ENCODE assay signal across 15 cellular contexts in the genomic region with DNA sequence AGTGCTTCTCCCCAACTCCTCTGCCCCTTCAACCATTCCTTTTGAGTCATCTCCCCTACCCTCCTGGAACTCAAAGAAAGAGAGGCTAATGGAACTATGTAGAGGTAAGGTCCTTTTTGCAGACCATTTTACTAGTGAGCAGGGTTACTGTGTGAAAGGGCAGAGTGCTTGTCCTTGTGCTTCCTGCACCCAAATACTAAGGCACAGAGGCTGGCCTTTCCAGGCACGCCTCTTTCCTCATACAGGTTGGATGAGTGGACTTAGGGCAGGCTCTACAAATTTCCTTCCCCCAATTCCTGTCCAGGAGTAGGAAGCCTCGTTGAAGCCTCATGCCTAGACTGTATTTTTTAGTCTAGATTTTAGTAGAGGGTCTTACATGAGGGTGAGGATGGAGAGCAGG.
DNase-seq lines count a peak whose midpoint lies in the region; ATAC-seq and TF ChIP-seq lines count a peak whose summit lies in the region.
"Had no signal": no experiment of that assay in that cellular context is flagged by ENCODE, and none has a peak within 500 bp of the region (broad histone marks: within the 10 kb centered on the region; RNA-seq: fewer than 3 reads in every experiment).

No MANE protein-coding gene starts in this region.

- H3K9me3 ChIP-seq in right lobe of liver (no peaks in the 10 kb centered on the region), neuron (ENCODE audit: low read length) (no peaks in the 10 kb centered on the region), skeletal muscle tissue (ENCODE audit: control insufficient read depth in 3 of 3, low read length in 3 of 3) (no peaks in the 10 kb centered on the region)
- H3K9me3 ChIP-seq: BLaER1 treated with 17β-estradiol and CSF1 and Interleukin-3, amounts not matched to agents 10 nM and 100 nM had no signal

- H3K27me3 ChIP-seq in right lobe of liver, result no peaks in the 10 kb centered on the region
- no peaks in the 10 kb centered on the region for H3K27me3 ChIP-seq in neuron (ENCODE audit: insufficient read depth, low read length)
- no peaks in the 10 kb centered on the region for H3K27me3 ChIP-seq in skeletal muscle tissue (ENCODE audit: control insufficient read depth in 3 of 3, insufficient read depth in 3 of 3, low read length in 3 of 3)
- H3K27me3 ChIP-seq: BLaER1 treated with 17β-estradiol and CSF1 and Interleukin-3, amounts not matched to agents 10 nM and 100 nM had no signal

- ATAC-seq in right lobe of liver, result peak; percentile 19 to 43 (median 28)
- ATAC-seq in HG03108 (IDR thresholded peaks at IDR 0.05; ENCODE audit: unreplicated experiment), result no peak
- ATAC-seq: GM23338 had no signal

- H3K36me3 Mint-ChIP-seq in brain, result no peaks in the 10 kb centered on the region
- H3K36me3 Mint-ChIP-seq: CD4-positive, CD25-positive, alpha-beta regulatory T cell had no signal

- no peak for TF ChIP-seq POLR2A in right lobe of liver (IDR thresholded peaks at IDR 0.05)

- H3K27me3 Mint-ChIP-seq in brain, result peaks cover 3% of the 10 kb centered on the region

- DNase-seq in right lobe of liver (peak in 1 of 3 donors; percentile 23), cortex of kidney (lab: John Stamatoyannopoulos, UW) (no peak), GM03348 (ENCODE audit: low spot score) (no peak), retina (no peak)
- DNase-seq: ACHN; Calu3; CD4-positive, CD25-positive, alpha-beta regulatory T cell; DMS 273 treated with DMSO at 0.1 percent for 48 hours; H9 had no signal

- H3K4me1 Mint-ChIP-seq in brain, result peaks cover 85% of the 10 kb centered on the region
- H3K4me1 Mint-ChIP-seq: CD4-positive, CD25-positive, alpha-beta regulatory T cell had no signal

- peak overlapping the region; percentile 26 for H2AFZ ChIP-seq in neuron (ENCODE audit: low read depth, low read length)
- H2AFZ ChIP-seq: GM23338 had no signal

- 43% methylated on average over 1 of the region's 2 CpGs for WGBS in right lobe of liver (ENCODE audit: insufficient coverage, low coverage, low lambda C conversion rate, missing lambda C conversion rate)

- H3K9me3 Mint-ChIP-seq in brain, result no peaks in the 10 kb centered on the region
- H3K9me3 Mint-ChIP-seq: GM23338, H9 had no signal

- H3K4me3 Mint-ChIP-seq in brain, result no peak overlapping the region
- H3K4me3 Mint-ChIP-seq: CD4-positive, CD25-positive, alpha-beta regulatory T cell; GM23338; H9 had no signal

- H3K27ac Mint-ChIP-seq in brain, result peak overlapping the region; percentile 57 to 84 (median 79)
- H3K27ac Mint-ChIP-seq: CD4-positive, CD25-positive, alpha-beta regulatory T cell; GM23338; H9 had no signal

- no peaks in the 10 kb centered on the region for H3K36me3 ChIP-seq in right lobe of liver
- H3K36me3 ChIP-seq in neuron (ENCODE audit: insufficient read depth, low read length), result no peaks in the 10 kb centered on the region
- no peaks in the 10 kb centered on the region for H3K36me3 ChIP-seq in skeletal muscle tissue (ENCODE audit: control insufficient read depth in 3 of 3, insufficient read depth in 3 of 3, low read length in 3 of 3)
- H3K36me3 ChIP-seq: BLaER1 treated with 17β-estradiol and CSF1 and Interleukin-3, amounts not matched to agents 10 nM and 100 nM had no signal

- TF ChIP-seq CTCF in brain (conservative IDR thresholded peaks at IDR 0.05) (no peak), right lobe of liver (IDR thresholded peaks at IDR 0.05) (no peak)

- intact Hi-C loops in right lobe of liver (cut with DNase I), result loop anchor here in 1 of 2 donors (10.0 kb wide), 1 partner anchor 52 kb away; no protein-coding TSS in a partner anchor

- H3K4me3 ChIP-seq in right lobe of liver (no peak overlapping the region), neuron (ENCODE audit: low read length) (no peak overlapping the region), skeletal muscle tissue (ENCODE audit: low read length in 3 of 3) (peak overlapping the region in 1 of 3 donors; percentile 16)
- H3K4me3 ChIP-seq: BLaER1 treated with 17β-estradiol and CSF1 and Interleukin-3, amounts not matched to agents 10 nM and 100 nM; GM23338 had no signal

- no peak overlapping the region for H3K9ac ChIP-seq in skeletal muscle tissue (ENCODE audit: low read depth in 1 of 3, low read length in 3 of 3)
- H3K9ac ChIP-seq: BLaER1 treated with 17β-estradiol and CSF1 and Interleukin-3, amounts not matched to agents 10 nM and 100 nM had no signal

- H3K4me1 ChIP-seq in right lobe of liver (peaks cover 0 to 20% (median 12%) of the 10 kb centered on the region in 4 donors), neuron (ENCODE audit: insufficient read depth, low read length) (peaks cover 29% of the 10 kb centered on the region), skeletal muscle tissue (ENCODE audit: control insufficient read depth in 3 of 3, insufficient read depth in 3 of 3, low read length in 3 of 3) (peaks cover 69 to 82% (median 81%) of the 10 kb centered on the region in 3 donors)

- H3K27ac ChIP-seq in right lobe of liver, result peak overlapping the region in 1 of 3 donors; percentile 73
- H3K27ac ChIP-seq in skeletal muscle tissue (ENCODE audit: low read depth, low read length), result peak overlapping the region; percentile 73
- H3K27ac ChIP-seq: BLaER1 treated with 17β-estradiol and CSF1 and Interleukin-3, amounts not matched to agents 10 nM and 100 nM had no signal
